8 cellular contexts compared by ENCODE assay signal in the genomic region with DNA sequence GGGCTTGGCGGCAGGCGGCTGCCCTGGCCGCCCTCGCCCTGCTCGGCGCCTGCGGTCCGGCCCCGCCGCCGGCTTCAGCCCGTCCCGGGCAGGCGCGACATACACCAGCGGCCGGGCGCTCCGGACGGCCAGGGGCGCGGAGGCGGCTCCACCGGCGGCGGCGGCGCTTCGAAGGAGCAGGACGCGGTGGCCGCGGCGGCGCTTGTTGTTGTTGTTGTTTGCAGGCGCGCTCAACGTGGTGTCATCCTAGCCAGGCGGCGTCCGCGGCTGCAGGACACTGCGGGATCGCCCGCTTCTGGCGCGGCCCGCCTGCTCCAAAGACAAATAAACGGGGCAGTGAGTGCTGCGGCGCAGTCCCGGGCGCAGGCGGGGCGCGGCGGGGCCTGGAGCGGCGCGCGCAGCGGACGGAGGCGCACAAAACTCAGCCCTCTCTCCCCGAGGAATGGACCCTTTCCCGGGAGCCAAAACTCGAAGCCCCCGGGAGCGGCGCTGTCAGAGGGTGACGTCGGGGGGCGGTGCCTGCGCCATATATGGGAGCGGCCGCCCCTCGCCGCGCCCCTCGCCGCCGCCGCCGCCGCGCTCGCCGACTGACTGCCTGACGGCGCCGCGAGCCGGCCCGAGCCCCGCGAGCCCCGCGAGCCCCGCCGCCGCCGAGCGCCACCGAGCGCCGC. TPM values are rescaled to one million over a fixed set of nuclear protein-coding genes. Genes with fewer than 3 reads are reported as not detected.
DNase-seq lines count a peak whose midpoint lies in the region; ATAC-seq and TF ChIP-seq lines count a peak whose summit lies in the region.

A gene with protein sequence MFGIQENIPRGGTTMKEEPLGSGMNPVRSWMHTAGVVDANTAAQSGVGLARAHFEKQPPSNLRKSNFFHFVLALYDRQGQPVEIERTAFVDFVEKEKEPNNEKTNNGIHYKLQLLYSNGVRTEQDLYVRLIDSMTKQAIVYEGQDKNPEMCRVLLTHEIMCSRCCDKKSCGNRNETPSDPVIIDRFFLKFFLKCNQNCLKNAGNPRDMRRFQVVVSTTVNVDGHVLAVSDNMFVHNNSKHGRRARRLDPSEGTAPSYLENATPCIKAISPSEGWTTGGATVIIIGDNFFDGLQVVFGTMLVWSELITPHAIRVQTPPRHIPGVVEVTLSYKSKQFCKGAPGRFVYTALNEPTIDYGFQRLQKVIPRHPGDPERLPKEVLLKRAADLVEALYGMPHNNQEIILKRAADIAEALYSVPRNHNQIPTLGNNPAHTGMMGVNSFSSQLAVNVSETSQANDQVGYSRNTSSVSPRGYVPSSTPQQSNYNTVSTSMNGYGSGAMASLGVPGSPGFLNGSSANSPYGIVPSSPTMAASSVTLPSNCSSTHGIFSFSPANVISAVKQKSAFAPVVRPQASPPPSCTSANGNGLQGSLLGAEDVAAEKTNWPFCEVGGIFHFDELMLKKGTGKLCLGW (minus strand): TSS at position 444 of the 671 bp plus-strand sequence. CDS start 506 bp downstream, outside the sequence.

- CTCF ChIA-PET in Calu3 (lab: Charles Lee), result no interaction called here

- H3K9ac ChIP-seq in fibroblast of lung (ENCODE audit: insufficient read depth, low read length), result no peak within 1 kb of the TSS

- H3K4me2 ChIP-seq in fibroblast of lung (ENCODE audit: extremely low read depth, insufficient read depth, low read length), result peak within 1 kb of the TSS; percentile 87

- H3K36me3 ChIP-seq in fibroblast of lung (ENCODE audit: control insufficient read depth, insufficient read depth, low read length), result no peaks in the 10 kb centered on the region
- H3K36me3 ChIP-seq in aorta (ENCODE audit: control insufficient read depth in 1 of 2, insufficient read depth in 2 of 2, low read length in 1 of 2), result no peaks in the 10 kb centered on the region

- H2AFZ ChIP-seq in fibroblast of lung (ENCODE audit: low read length), result no peak within 1 kb of the TSS

- H3K9me3 Mint-ChIP-seq in Calu3 (ENCODE audit: low read depth, unreplicated experiment), result no peaks in the 10 kb centered on the region
- no peaks in the 10 kb centered on the region for H3K9me3 Mint-ChIP-seq in natural killer cell treated with Interleukin-12 subunit alpha and Interleukin-12 subunit beta and Interleukin-15 and Interleukin-18, amount 100 ng/mL, for 72 hours

- no peaks in the 10 kb centered on the region for H3K36me3 Mint-ChIP-seq in Calu3 (ENCODE audit: insufficient read depth, unreplicated experiment)
- peaks cover 5% of the 10 kb centered on the region for H3K36me3 Mint-ChIP-seq in natural killer cell treated with Interleukin-12 subunit alpha and Interleukin-12 subunit beta and Interleukin-15 and Interleukin-18, amount 100 ng/mL, for 72 hours

- H3K27ac ChIP-seq in fibroblast of lung (ENCODE audit: insufficient read depth, low read length) (no peak within 1 kb of the TSS), aorta (ENCODE audit: low read depth in 1 of 2, low read length in 2 of 2) (no peak within 1 kb of the TSS)

- no peaks in the 10 kb centered on the region for H4K20me1 ChIP-seq in fibroblast of lung (ENCODE audit: control insufficient read depth, extremely low read depth, insufficient read depth, low read length)

- peak; percentile 75 to 92 for ATAC-seq in natural killer cell treated with Interleukin-12 subunit alpha and Interleukin-12 subunit beta and Interleukin-15 and Interleukin-18, amount 100 ng/mL, for 72 hours
- ATAC-seq in aorta (ENCODE audit: low FRiP score) (peak; percentile 84), HG03457 (IDR thresholded peaks at IDR 0.05; ENCODE audit: unreplicated experiment) (no peak)

- H3K9me3 ChIP-seq in fibroblast of lung (ENCODE audit: control insufficient read depth, insufficient read depth, low read depth, low read length) (no peaks in the 10 kb centered on the region), aorta (ENCODE audit: control insufficient read depth, low read length) (no peaks in the 10 kb centered on the region)

- H3K4me1 ChIP-seq in fibroblast of lung (ENCODE audit: control insufficient read depth, extremely low read depth, insufficient read depth, low read length), result peaks cover 3% of the 10 kb centered on the region
- no peaks in the 10 kb centered on the region for H3K4me1 ChIP-seq in aorta (ENCODE audit: control insufficient read depth in 1 of 2, insufficient read depth in 2 of 2, low read length in 2 of 2)

- no peak for TF ChIP-seq CTCF in Calu3 (IDR thresholded peaks at IDR 0.05; ENCODE audit: unreplicated experiment)
- TF ChIP-seq CTCF in fibroblast of lung (conservative IDR thresholded peaks at IDR 0.05 in 1 of 2, IDR thresholded peaks at IDR 0.05 in 1 of 2; ENCODE audit: low read depth in 1 of 2, low read length in 2 of 2), result no peak

- no peaks in the 10 kb centered on the region for H3K79me2 ChIP-seq in fibroblast of lung (ENCODE audit: control insufficient read depth, insufficient read depth, low read length)

- peak within 1 kb of the TSS; percentile 43 for H3K4me3 Mint-ChIP-seq in Calu3 (ENCODE audit: low read depth, unreplicated experiment)
- peak within 1 kb of the TSS; percentile 49 for H3K4me3 Mint-ChIP-seq in natural killer cell treated with Interleukin-12 subunit alpha and Interleukin-12 subunit beta and Interleukin-15 and Interleukin-18, amount 100 ng/mL, for 72 hours

- intact Hi-C loops in Calu3 (cut with micrococcal nuclease; ENCODE audit: unreplicated experiment) (no loop called here), aorta (cut with DNase I) (loop anchor here (5.0 to 10.0 kb wide), 4 partner anchors 148 to 1909 kb away; a partner anchor contains a TSS)

- WGBS in aorta, 2 donors, result 0 to 1% methylated on average over 61 to 106 of the region's 106 CpGs

- peak; percentile 56 for DNase-seq in Calu3
- DNase-seq in LoVo (ENCODE audit: low spot score), result peak; percentile 72
- peak; percentile 57 for DNase-seq in activated T-cell treated with anti-CD3 and anti-CD28 coated beads for 48 hours (ENCODE audit: low read depth)
- DNase-seq in fibroblast of lung (ENCODE audit: low read depth in 2 of 2), result peak in 1 of 2 donors; percentile 37
- no peak for DNase-seq in natural killer cell treated with Interleukin-12 subunit alpha and Interleukin-12 subunit beta and Interleukin-15 and Interleukin-18, amount 100 ng/mL, for 72 hours (ENCODE audit: low spot score)
- DNase-seq in aorta, result peak; percentile 82 to 94
- DNase-seq in NK-92 treated with Interleukin-12 subunit alpha and Interleukin-12 subunit beta, amount 100 ng/mL, for 24 hours (lab: John Stamatoyannopoulos, UW), result no peak

- H3K4me3 ChIP-seq in fibroblast of lung (replicated peaks in 1 of 4; ENCODE audit: control extremely low read depth in 1 of 4, insufficient read depth in 1 of 4, low read depth in 3 of 4, low read length in 4 of 4) (peak within 1 kb of the TSS in 3 of 4 experiments; percentile 28 to 50 (median 49)), aorta (ENCODE audit: low read length in 2 of 2) (peak within 1 kb of the TSS; percentile 55 to 67)

- peaks cover 75% of the 10 kb centered on the region for H3K27me3 ChIP-seq in fibroblast of lung (ENCODE audit: control insufficient read depth, insufficient read depth, low read length)
- no peaks in the 10 kb centered on the region for H3K27me3 ChIP-seq in aorta (ENCODE audit: control insufficient read depth in 1 of 2, insufficient read depth in 2 of 2, low read length in 1 of 2)

- no TSS peak for BruUV-seq in Calu3 (replicated peaks; lab: Mats Ljungman, UMichigan)

- no peaks in the 10 kb centered on the region for H3K27me3 Mint-ChIP-seq in Calu3 (ENCODE audit: unreplicated experiment)
- peaks cover 28 to 46% of the 10 kb centered on the region in 2 donors for H3K27me3 Mint-ChIP-seq in natural killer cell treated with Interleukin-12 subunit alpha and Interleukin-12 subunit beta and Interleukin-15 and Interleukin-18, amount 100 ng/mL, for 72 hours

- no peak within 1 kb of the TSS for H3K27ac Mint-ChIP-seq in Calu3 (ENCODE audit: unreplicated experiment)
- H3K27ac Mint-ChIP-seq in natural killer cell treated with Interleukin-12 subunit alpha and Interleukin-12 subunit beta and Interleukin-15 and Interleukin-18, amount 100 ng/mL, for 72 hours, result no peak within 1 kb of the TSS

- H3K4me1 Mint-ChIP-seq in Calu3 (ENCODE audit: low read depth, unreplicated experiment), result no peaks in the 10 kb centered on the region
- peaks cover 12% of the 10 kb centered on the region in 2 donors for H3K4me1 Mint-ChIP-seq in natural killer cell treated with Interleukin-12 subunit alpha and Interleukin-12 subunit beta and Interleukin-15 and Interleukin-18, amount 100 ng/mL, for 72 hours (ENCODE audit: low read depth in 2 of 2)

RNA-seq across cellular contexts. Expression of the gene that starts here (rescaled TPM):
- total RNA-seq in Calu3 (2022) (not detected in 2 replicates), fibroblast of lung (under 0.01 and 0.17 TPM in 2 replicates), aorta (10 to 100 TPM in 1 of 2 donors, 1 to 10 TPM in 1; 8.4 to 23.3 TPM)
- polyA plus RNA-seq in fibroblast of lung (0.12 and 1.0 TPM in 2 replicates), aorta (under 1 TPM; 0.13 to 0.15 TPM)
- polyA plus RNA-seq in fibroblast of lung (2012), result 0.14 and 0.90 TPM in 2 replicates
- 0.39 and 0.93 TPM in 2 replicates for polyA minus RNA-seq in fibroblast of lung (ENCODE audit: low replicate concordance)
- total RNA-seq in natural killer cell treated with Interleukin-12 subunit alpha and Interleukin-12 subunit beta and Interleukin-15 and Interleukin-18, amount 100 ng/mL, for 72 hours, result not detected

Comparison
In these comparisons a context has a peak if more than half of its experiments do, and no peak if none do; other contexts are left out.
1. Peak in DNase-seq in Calu3; RNA of the gene not detected or under 1 TPM.
2. Peak in ATAC-seq in natural killer cell treated with Interleukin-12 subunit alpha and Interleukin-12 subunit beta and Interleukin-15 and Interleukin-18, amount 100 ng/mL, for 72 hours; RNA of the gene not detected or under 1 TPM.
3. DNase-seq: peak in LoVo (single experiment), activated T-cell treated with anti-CD3 and anti-CD28 coated beads for 48 hours (single experiment) and aorta (2 of 2); none in natural killer cell treated with Interleukin-12 subunit alpha and Interleukin-12 subunit beta and Interleukin-15 and Interleukin-18, amount 100 ng/mL, for 72 hours (single experiment) and NK-92 treated with Interleukin-12 subunit alpha and Interleukin-12 subunit beta, amount 100 ng/mL, for 24 hours (single experiment).